Comparison of ENCODE assay signal across 27 cellular contexts in genomic region chr9:134969401-134969800, GRCh38. TPM values are rescaled to one million over a fixed set of nuclear protein-coding genes. Genes with fewer than 3 reads are reported as not detected.
A peak's percentile ranks its signal among the peaks of the same experiment; 100 is the strongest.
DNase-seq lines count a peak whose midpoint lies in the region; ATAC-seq, FAIRE-seq and TF ChIP-seq lines count a peak whose summit lies in the region.
"Had no signal": no experiment of that assay in that cellular context is flagged by ENCODE, and none has a peak within 500 bp of the region (broad histone marks: within the 10 kb centered on the region; RNA-seq: fewer than 3 reads in every experiment).

No MANE protein-coding gene starts in this region.

- TF ChIP-seq CTCF in CD14-positive monocyte (IDR thresholded peaks at IDR 0.05) (no peak), K562 (IDR thresholded peaks at IDR 0.05 in 2 of 3, conservative IDR thresholded peaks at IDR 0.05 in 1 of 3; ENCODE audit: insufficient read depth in 2 of 3, low read depth in 1 of 3, low read length in 3 of 3) (no peak), left lung (IDR thresholded peaks at IDR 0.05) (no peak), body of pancreas (IDR thresholded peaks at IDR 0.05) (no peak), osteoblast (IDR thresholded peaks at IDR 0.05; ENCODE audit: extremely low read depth, low read depth, low read length) (no peak)

- BruUV-seq in K562 (replicated peaks; lab: Mats Ljungman, UMichigan): no TSS peak

- H3K79me2 ChIP-seq in K562 (ENCODE audit: control insufficient read depth, insufficient read depth, low read length) (no peaks in the 10 kb centered on the region), osteoblast (ENCODE audit: insufficient read depth, low read length) (no peaks in the 10 kb centered on the region)

- no peaks in the 10 kb centered on the region for H3K36me3 ChIP-seq in K562 (ENCODE audit: control insufficient read depth, insufficient read depth, low read length)
- H3K36me3 ChIP-seq in left lung: no peaks in the 10 kb centered on the region
- no peaks in the 10 kb centered on the region for H3K36me3 ChIP-seq in body of pancreas (replicated peaks in 1 of 2; ENCODE audit: insufficient read depth in 1 of 2, low read depth in 2 of 2)
- no peaks in the 10 kb centered on the region for H3K36me3 ChIP-seq in osteoblast (ENCODE audit: insufficient read depth, low read length)
- H3K36me3 ChIP-seq: BLaER1 treated with 17β-estradiol and CSF1 and Interleukin-3, amounts not matched to agents 10 nM and 100 nM had no signal

- TF ChIP-seq POLR2A in K562 (conservative IDR thresholded peaks at IDR 0.05) (no peak), body of pancreas (IDR thresholded peaks at IDR 0.05) (no peak)

- in situ Hi-C loops in K562 (cut with MboI): no loop called here

- ATAC-seq in K562 (no peak), left lung (no peak), sciatic nerve (no peak), GM19035 (IDR thresholded peaks at IDR 0.05; ENCODE audit: unreplicated experiment) (no peak), body of pancreas (no peak)
- ATAC-seq: A549, Panc1 had no signal

- H3K4me2 ChIP-seq in K562 (ENCODE audit: insufficient read depth, low read length) (no peak overlapping the region), osteoblast (ENCODE audit: insufficient read depth, low read length) (no peak overlapping the region)
- H3K4me2 ChIP-seq: A549; BLaER1 treated with 17β-estradiol and CSF1 and Interleukin-3, amounts not matched to agents 10 nM and 100 nM had no signal

- TF ChIP-seq RAD21 in K562 (CRISPR knock-in tag; conservative IDR thresholded peaks at IDR 0.05 in 1 of 2, IDR thresholded peaks at IDR 0.05 in 1 of 2): no peak

- WGBS in K562 (ENCODE audit: insufficient coverage, low coverage, missing lambda C conversion rate): 0% methylated on average over 9 of the region's 9 CpGs
- WGBS in body of pancreas, 2 donors: 50 to 62% methylated on average over 9 of the region's 9 CpGs

- H2AFZ ChIP-seq in K562 (ENCODE audit: low read depth, low read length): no peak overlapping the region
- H2AFZ ChIP-seq in osteoblast (ENCODE audit: low read length): no peak overlapping the region

- no peak overlapping the region for H3K27ac Mint-ChIP-seq in CD14-positive monocyte
- H3K27ac Mint-ChIP-seq: CD4-positive, alpha-beta memory T cell; IgD-negative memory B cell had no signal

- peaks cover 45 to 62% (median 59%) of the 10 kb centered on the region in 3 donors for H3K27me3 Mint-ChIP-seq in CD14-positive monocyte (ENCODE audit: low read depth in 3 of 3)

- peaks cover 4% of the 10 kb centered on the region; the same call in 1 of the 2 replicates for H4K20me1 ChIP-seq in K562 (replicated peaks; ENCODE audit: control insufficient read depth, insufficient read depth, low read length)
- H4K20me1 ChIP-seq in osteoblast (ENCODE audit: insufficient read depth, low read length): no peaks in the 10 kb centered on the region
- H4K20me1 ChIP-seq: BLaER1 treated with 17β-estradiol and CSF1 and Interleukin-3, amounts not matched to agents 10 nM and 100 nM had no signal

- H3K9me3 Mint-ChIP-seq in CD14-positive monocyte: peaks cover 0 to 19% (median 4%) of the 10 kb centered on the region in 7 donors
- H3K9me3 Mint-ChIP-seq: CD4-positive, alpha-beta memory T cell; IgD-negative memory B cell had no signal

- DNase-seq in CD14-positive monocyte (ENCODE audit: low spot score) (peak; percentile 38), K562 (ENCODE audit: extremely low read depth in 1 of 4, low spot score in 3 of 4) (no peak), left lung (peak; percentile 15 to 33), sciatic nerve (ENCODE audit: low spot score) (peak; percentile 44), body of pancreas (no peak), osteoblast (ENCODE audit: insufficient read length, low spot score, missing footprints) (no peak), HCEC 1CT (no peak)
- DNase-seq: AML-193; CD4-positive, alpha-beta memory T cell; NCI-H1048; NCI-H1417 treated with DMSO at 0.1 percent for 48 hours; NCI-H1694 treated with DMSO at 0.1 percent for 48 hours; NCI-H2081; NCI-H226; NCI-H510A; NCI-H69; SHP77 treated with DMSO at 0.1 percent for 48 hours had no signal

- peaks cover 32% of the 10 kb centered on the region for H3K4me1 Mint-ChIP-seq in CD14-positive monocyte
- H3K4me1 Mint-ChIP-seq: CD4-positive, alpha-beta memory T cell; IgD-negative memory B cell had no signal

- H3K9me1 ChIP-seq in K562 (ENCODE audit: control insufficient read depth, insufficient read depth, low read length): no peaks in the 10 kb centered on the region

- H3K4me3 ChIP-seq in K562: no peak overlapping the region
- H3K4me3 ChIP-seq in left lung: no peak overlapping the region
- H3K4me3 ChIP-seq in body of pancreas: no peak overlapping the region
- no peak overlapping the region for H3K4me3 ChIP-seq in osteoblast (ENCODE audit: insufficient read depth, low read length)
- H3K4me3 ChIP-seq: A549; BLaER1 treated with 17β-estradiol and CSF1 and Interleukin-3, amounts not matched to agents 10 nM and 100 nM had no signal

- CTCF ChIA-PET in K562 (lab: Yijun Ruan, JAX; ENCODE audit: low intra/inter-chr PET ratio): no interaction called here

- TF ChIP-seq EP300 in K562 (IDR thresholded peaks at IDR 0.05; ENCODE audit: low read length): no peak

- no peak overlapping the region for H3K9ac ChIP-seq in K562 (ENCODE audit: insufficient read depth in 1 of 2, low read depth in 2 of 2, low read length in 2 of 2)
- H3K9ac ChIP-seq: BLaER1 treated with 17β-estradiol and CSF1 and Interleukin-3, amounts not matched to agents 10 nM and 100 nM had no signal

- FAIRE-seq in K562 (lab: Jason Lieb, UNC): no peak
- FAIRE-seq: A549, G401.6 had no signal

- H3K27me3 ChIP-seq in K562 (ENCODE audit: control insufficient read depth in 2 of 2, insufficient read depth in 2 of 2, low read length in 2 of 2) (peaks cover 0 to 24% of the 10 kb centered on the region in 2 experiments; a peak in 3 of 5 replicates), left lung (peaks cover 8 to 69% of the 10 kb centered on the region in 2 donors), body of pancreas (peaks cover 0 to 11% of the 10 kb centered on the region in 2 donors), osteoblast (ENCODE audit: insufficient read depth, low read length) (peaks cover 10% of the 10 kb centered on the region)

- no peak overlapping the region for H3K27ac ChIP-seq in K562 (ENCODE audit: extremely low read depth, low read depth, low read length)
- no peak overlapping the region for H3K27ac ChIP-seq in left lung
- no peak overlapping the region for H3K27ac ChIP-seq in body of pancreas
- H3K27ac ChIP-seq in osteoblast (ENCODE audit: low read depth, low read length): no peak overlapping the region
- H3K27ac ChIP-seq: A549; BLaER1 treated with 17β-estradiol and CSF1 and Interleukin-3, amounts not matched to agents 10 nM and 100 nM; HL-60; RWPE1 had no signal

- H3K4me1 ChIP-seq in K562 (replicated peaks in 1 of 2; ENCODE audit: control insufficient read depth in 2 of 2, insufficient read depth in 2 of 2, low read length in 2 of 2) (no peaks in the 10 kb centered on the region), left lung (no peaks in the 10 kb centered on the region), body of pancreas (no peaks in the 10 kb centered on the region), osteoblast (ENCODE audit: insufficient read depth, low read length) (peaks cover 3% of the 10 kb centered on the region)
- H3K4me1 ChIP-seq: A549, Caco-2 had no signal

- POLR2A ChIA-PET in K562 (lab: Yijun Ruan, JAX): no interaction called here

- no peaks in the 10 kb centered on the region for H3K9me3 ChIP-seq in K562 (replicated peaks; ENCODE audit: control insufficient read depth, insufficient read depth, low read depth, low read length)
- no peaks in the 10 kb centered on the region for H3K9me3 ChIP-seq in left lung
- no peaks in the 10 kb centered on the region for H3K9me3 ChIP-seq in body of pancreas
- H3K9me3 ChIP-seq in osteoblast (ENCODE audit: low read depth, low read length): no peaks in the 10 kb centered on the region
- H3K9me3 ChIP-seq: A549; BLaER1 treated with 17β-estradiol and CSF1 and Interleukin-3, amounts not matched to agents 10 nM and 100 nM; Caco-2 had no signal

- H3K36me3 Mint-ChIP-seq in CD14-positive monocyte: peaks cover 4 to 5% of the 10 kb centered on the region in 2 donors
- H3K36me3 Mint-ChIP-seq: CD4-positive, alpha-beta memory T cell; IgD-negative memory B cell had no signal

- H3K4me3 Mint-ChIP-seq in CD14-positive monocyte: no peak overlapping the region
- H3K4me3 Mint-ChIP-seq: CD4-positive, alpha-beta memory T cell; IgD-negative memory B cell had no signal

- intact Hi-C loops in CD14-positive monocyte (cut with micrococcal nuclease): no loop called here
- intact Hi-C loops in K562 (cut with micrococcal nuclease): no loop called here
- intact Hi-C loops in left lung (cut with DNase I): no loop called here
- intact Hi-C loops in sciatic nerve (cut with DNase I): no loop called here
- intact Hi-C loops in body of pancreas (cut with DNase I): no loop called here

TF ChIP-seq in K562, 482 proteins besides CTCF, POLR2A, EP300 and RAD21 (continues in another document):
- no peak for TF ChIP-seq PPARD (CRISPR knock-in tag; IDR thresholded peaks at IDR 0.05)

RNA-seq across cellular contexts. Expression of gene FCN1, which starts 51.7 kb away (rescaled TPM):
- 1,000 to 10,000 TPM; 6,268 to 7,680 TPM for polyA plus RNA-seq in CD14-positive monocyte
- not detected in 2 replicates for total RNA-seq in K562 (2011; cell fraction: chromatin; rRNA removed; ENCODE audit: low replicate concordance)
- not detected in 2 replicates for total RNA-seq in K562 (2011; cell fraction: nucleolus; rRNA removed)
- not detected in 2 replicates for total RNA-seq in K562 (2011; cell fraction: nucleoplasm; rRNA removed)
- total RNA-seq in K562 (2014; rRNA removed): not detected in 2 replicates
- not detected in 2 replicates for total RNA-seq in K562 (2014; rRNA removed; fragmentation: Illumina TruSeq; extraction: Trizol)
- total RNA-seq in K562 (2015; rRNA removed; fragmentation: Illumina TruSeq; extraction: Trizol): not detected in 2 replicates
- total RNA-seq in K562 (2021): not detected in 2 replicates
- polyA plus RNA-seq in K562 (2011; rRNA removed): not detected in 2 replicates
- polyA plus RNA-seq in K562 (2011; cell fraction: cytosol; rRNA removed): not detected in 2 replicates
- not detected in 2 replicates for polyA plus RNA-seq in K562 (2011; cell fraction: nucleus; rRNA removed)
- not detected in 2 replicates for polyA plus RNA-seq in K562 (2012)
- not detected in 2 replicates for polyA plus RNA-seq in K562 (2014; fragmentation: Illumina TruSeq; extraction: Trizol)
- polyA plus RNA-seq in K562 (2014; fragmentation: Nextera tagmentation; extraction: Ambion mirVana): not detected
- not detected in 2 replicates for polyA plus RNA-seq in K562 (2014; rRNA removed)
- polyA minus RNA-seq in K562 (2011; rRNA and poly(A)+ RNA removed): not detected in 2 replicates
- not detected in 2 replicates for polyA minus RNA-seq in K562 (2011; cell fraction: cytosol; rRNA and poly(A)+ RNA removed)
- not detected in 2 replicates for polyA minus RNA-seq in K562 (2011; cell fraction: nucleus; rRNA and poly(A)+ RNA removed)
- 10 to 100 TPM; 28.4 to 72.1 TPM for total RNA-seq in left lung
- total RNA-seq in sciatic nerve: 16.1 TPM
- not detected for total RNA-seq in body of pancreas
- total RNA-seq in osteoblast: not detected in 2 replicates
- total RNA-seq: Caco-2, H4 had no signal
- polyA plus RNA-seq: A549 had no signal

Comparison
In these comparisons a context has a peak if more than half of its experiments do, and no peak if none do; other contexts are left out.
1. DNase-seq: peak in CD14-positive monocyte (single experiment), left lung (2 of 2) and sciatic nerve (single experiment); none in K562 (0 of 4), body of pancreas (0 of 4), osteoblast (single experiment) and HCEC 1CT (single experiment).
2. RNA of gene FCN1, which starts 51.7 kb away (total RNA-seq): 28.4 to 72.1 TPM in left lung and 16.1 TPM in sciatic nerve (single experiment); not detected in K562, not detected in body of pancreas and not detected in osteoblast; every median in the first group is over 10 times any median in the second.